ENCODE assay signal across 10 cellular contexts in the genomic region with DNA sequence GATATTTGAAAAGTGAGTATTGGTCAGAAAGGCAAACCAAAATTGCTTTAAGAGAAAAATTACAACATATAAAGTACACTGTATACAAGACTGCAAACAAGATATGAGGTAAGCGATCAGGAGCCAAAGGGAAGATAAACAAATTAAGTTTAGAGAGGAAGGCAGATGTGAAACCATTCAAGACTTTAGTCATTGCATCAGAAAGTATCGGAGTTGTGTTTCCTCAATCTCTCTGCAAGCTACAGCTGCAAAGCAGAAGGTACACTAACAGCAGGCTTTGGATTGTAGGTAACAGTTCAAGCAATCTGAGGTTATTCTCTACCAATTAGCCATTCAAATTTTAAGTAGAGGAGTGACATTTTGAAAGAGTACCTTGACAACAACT. TPM values are rescaled to one million over a fixed set of nuclear protein-coding genes. Genes with fewer than 3 reads are reported as not detected.
A peak's percentile ranks its signal among the peaks of the same experiment; 100 is the strongest.
DNase-seq lines count a peak whose midpoint lies in the region; ATAC-seq and TF ChIP-seq lines count a peak whose summit lies in the region.
"Had no signal": no experiment of that assay in that cellular context is flagged by ENCODE, and none has a peak within 500 bp of the region (broad histone marks: within the 10 kb centered on the region; RNA-seq: fewer than 3 reads in every experiment).

No MANE protein-coding gene starts in this region.

- H2BK12ac ChIP-seq in mesenchymal stem cell (ENCODE audit: low read length in 2 of 2), result no peak overlapping the region

- H3K27me3 ChIP-seq in mesenchymal stem cell (ENCODE audit: control insufficient read depth in 1 of 2, insufficient read depth in 1 of 2, low read length in 2 of 2) (no peaks in the 10 kb centered on the region), tibial artery (no peaks in the 10 kb centered on the region)

- intact Hi-C loops in tibial artery (cut with DNase I; ENCODE audit: low total_unique reads), result no loop called here

- H4K91ac ChIP-seq in mesenchymal stem cell (ENCODE audit: low read length), result no peak overlapping the region

- H2BK15ac ChIP-seq in mesenchymal stem cell (ENCODE audit: low read depth, poor library complexity, severe bottlenecking), result no peak overlapping the region

- no peak overlapping the region for H3K27ac Mint-ChIP-seq in stimulated activated effector memory CD8-positive, alpha-beta T cell treated with anti-CD3 and anti-CD28 coated beads, Interleukin-12 subunit alpha, Interleukin-12 subunit beta, amount 100 ng/mL, for 72 hours
- H3K27ac Mint-ChIP-seq: nephron had no signal

- no peaks in the 10 kb centered on the region for H3K9me3 Mint-ChIP-seq in stimulated activated effector memory CD8-positive, alpha-beta T cell treated with anti-CD3 and anti-CD28 coated beads, Interleukin-12 subunit alpha, Interleukin-12 subunit beta, amount 100 ng/mL, for 72 hours

- H2AFZ ChIP-seq in mesenchymal stem cell (ENCODE audit: low read depth, low read length), result no peak overlapping the region

- no peaks in the 10 kb centered on the region for H3K4me1 ChIP-seq in mesenchymal stem cell (ENCODE audit: control insufficient read depth, insufficient read depth, low read depth, low read length)
- H3K4me1 ChIP-seq in tibial artery, result no peaks in the 10 kb centered on the region

- H2BK5ac ChIP-seq in mesenchymal stem cell (ENCODE audit: low read depth, low read length, poor library complexity, severe bottlenecking), result no peak overlapping the region

- H2BK120ac ChIP-seq in mesenchymal stem cell (ENCODE audit: low read depth, low read length), result no peak overlapping the region

- DNase-seq in LNCaP clone FGC (ENCODE audit: low read depth) (peak; percentile 83), mesenchymal stem cell (peak; percentile 84), tibial artery (no peak), NCI-H524 (lab: John Stamatoyannopoulos, UW) (no peak)
- DNase-seq in stimulated activated effector memory CD8-positive, alpha-beta T cell treated with anti-CD3 and anti-CD28 coated beads, Interleukin-12 subunit alpha, Interleukin-12 subunit beta, amount 100 ng/mL, for 72 hours (ENCODE audit: low spot score in 2 of 2), result no peak
- DNase-seq in effector CD4-positive, alpha-beta T cell, result no peak

- TF ChIP-seq CTCF in LNCaP clone FGC (IDR thresholded peaks at IDR 0.05; ENCODE audit: control insufficient read depth, extremely low read depth, insufficient read depth) (no peak), tibial artery (IDR thresholded peaks at IDR 0.05) (no peak)

- H2AK5ac ChIP-seq in mesenchymal stem cell (ENCODE audit: low read length, severe bottlenecking), result no peak overlapping the region

- no peak overlapping the region for H3K18ac ChIP-seq in mesenchymal stem cell (ENCODE audit: low read depth in 1 of 2, low read length in 2 of 2)

- H3K79me1 ChIP-seq in mesenchymal stem cell (replicated peaks; ENCODE audit: low read length, poor library complexity, severe bottlenecking), result no peaks in the 10 kb centered on the region

- no peak overlapping the region for H4K8ac ChIP-seq in mesenchymal stem cell (ENCODE audit: low read length)

- H3K4me3 ChIP-seq in LNCaP clone FGC (ENCODE audit: low read depth, low read length), result no peak overlapping the region
- no peak overlapping the region for H3K4me3 ChIP-seq in mesenchymal stem cell (ENCODE audit: insufficient read depth in 1 of 2, low read depth in 1 of 2, low read length in 2 of 2)
- no peak overlapping the region for H3K4me3 ChIP-seq in tibial artery

- no peak overlapping the region for H3K27ac ChIP-seq in mesenchymal stem cell (ENCODE audit: low read length, poor library complexity, severe bottlenecking)
- H3K27ac ChIP-seq in tibial artery, result no peak overlapping the region
- H3K27ac ChIP-seq: KMS-11 had no signal

- H3K23ac ChIP-seq in mesenchymal stem cell (ENCODE audit: low read length in 2 of 2), result no peak overlapping the region

- WGBS in mesenchymal stem cell, result 65% methylated on average over 2 of the region's 2 CpGs

- no peak overlapping the region for H3K4me3 Mint-ChIP-seq in stimulated activated effector memory CD8-positive, alpha-beta T cell treated with anti-CD3 and anti-CD28 coated beads, Interleukin-12 subunit alpha, Interleukin-12 subunit beta, amount 100 ng/mL, for 72 hours
- H3K4me3 Mint-ChIP-seq: nephron had no signal

- H3K9ac ChIP-seq in mesenchymal stem cell (ENCODE audit: low read length), result no peak overlapping the region
- H3K9ac ChIP-seq: KMS-11 had no signal

- H3K14ac ChIP-seq in mesenchymal stem cell (ENCODE audit: low read length in 2 of 2), result no peak overlapping the region

- H3K36me3 Mint-ChIP-seq in stimulated activated effector memory CD8-positive, alpha-beta T cell treated with anti-CD3 and anti-CD28 coated beads, Interleukin-12 subunit alpha, Interleukin-12 subunit beta, amount 100 ng/mL, for 72 hours, result no peaks in the 10 kb centered on the region

- H3K4me1 Mint-ChIP-seq in stimulated activated effector memory CD8-positive, alpha-beta T cell treated with anti-CD3 and anti-CD28 coated beads, Interleukin-12 subunit alpha, Interleukin-12 subunit beta, amount 100 ng/mL, for 72 hours, result no peaks in the 10 kb centered on the region
- H3K4me1 Mint-ChIP-seq: nephron had no signal

- ATAC-seq in GM18873 (IDR thresholded peaks at IDR 0.05; ENCODE audit: low FRiP score, unreplicated experiment) (peak; percentile 93), HG02623 (IDR thresholded peaks at IDR 0.05; ENCODE audit: unreplicated experiment) (peak; percentile 85)
- no peak for ATAC-seq in stimulated activated effector memory CD8-positive, alpha-beta T cell treated with anti-CD3 and anti-CD28 coated beads, Interleukin-12 subunit alpha, Interleukin-12 subunit beta, amount 100 ng/mL, for 72 hours

- no peaks in the 10 kb centered on the region for H3K36me3 ChIP-seq in mesenchymal stem cell (ENCODE audit: control insufficient read depth in 1 of 2, insufficient read depth in 2 of 2, low read depth in 1 of 2, low read length in 2 of 2)
- no peaks in the 10 kb centered on the region for H3K36me3 ChIP-seq in tibial artery

- H3K9me3 ChIP-seq in mesenchymal stem cell (ENCODE audit: control insufficient read depth, low read length) (no peaks in the 10 kb centered on the region), tibial artery (no peaks in the 10 kb centered on the region)

- no peak overlapping the region for H3K4me2 ChIP-seq in mesenchymal stem cell (ENCODE audit: low read length, poor library complexity, severe bottlenecking)
- H3K4me2 ChIP-seq: KMS-11 had no signal

- no peak overlapping the region for H3K4ac ChIP-seq in mesenchymal stem cell (ENCODE audit: low read depth in 1 of 2, low read length in 2 of 2)

RNA-seq across cellular contexts. Expression of a gene that starts 21.3 kb away (rescaled TPM):
- polyA plus RNA-seq in mesenchymal stem cell (2013, experiment 1 of 2), result 2.4 TPM
- 2.8 TPM for polyA plus RNA-seq in mesenchymal stem cell (2013, experiment 2 of 2)

RNA-seq across cellular contexts. Expression of a gene that starts 23.1 kb away (rescaled TPM):
- polyA plus RNA-seq in mesenchymal stem cell (2013, experiment 1 of 2), result 7.6 TPM
- 6.4 TPM for polyA plus RNA-seq in mesenchymal stem cell (2013, experiment 2 of 2)

Comparison
In these comparisons a context has a peak if more than half of its experiments do, and no peak if none do; other contexts are left out.
1. DNase-seq: peak in LNCaP clone FGC (single experiment) and mesenchymal stem cell (single experiment); none in stimulated activated effector memory CD8-positive, alpha-beta T cell treated with anti-CD3 and anti-CD28 coated beads, Interleukin-12 subunit alpha, Interleukin-12 subunit beta, amount 100 ng/mL, for 72 hours (0 of 2), effector CD4-positive, alpha-beta T cell (single experiment), tibial artery (0 of 2) and NCI-H524 (0 of 2).